1 cellular context compared by ENCODE assay signal in the genomic region with DNA sequence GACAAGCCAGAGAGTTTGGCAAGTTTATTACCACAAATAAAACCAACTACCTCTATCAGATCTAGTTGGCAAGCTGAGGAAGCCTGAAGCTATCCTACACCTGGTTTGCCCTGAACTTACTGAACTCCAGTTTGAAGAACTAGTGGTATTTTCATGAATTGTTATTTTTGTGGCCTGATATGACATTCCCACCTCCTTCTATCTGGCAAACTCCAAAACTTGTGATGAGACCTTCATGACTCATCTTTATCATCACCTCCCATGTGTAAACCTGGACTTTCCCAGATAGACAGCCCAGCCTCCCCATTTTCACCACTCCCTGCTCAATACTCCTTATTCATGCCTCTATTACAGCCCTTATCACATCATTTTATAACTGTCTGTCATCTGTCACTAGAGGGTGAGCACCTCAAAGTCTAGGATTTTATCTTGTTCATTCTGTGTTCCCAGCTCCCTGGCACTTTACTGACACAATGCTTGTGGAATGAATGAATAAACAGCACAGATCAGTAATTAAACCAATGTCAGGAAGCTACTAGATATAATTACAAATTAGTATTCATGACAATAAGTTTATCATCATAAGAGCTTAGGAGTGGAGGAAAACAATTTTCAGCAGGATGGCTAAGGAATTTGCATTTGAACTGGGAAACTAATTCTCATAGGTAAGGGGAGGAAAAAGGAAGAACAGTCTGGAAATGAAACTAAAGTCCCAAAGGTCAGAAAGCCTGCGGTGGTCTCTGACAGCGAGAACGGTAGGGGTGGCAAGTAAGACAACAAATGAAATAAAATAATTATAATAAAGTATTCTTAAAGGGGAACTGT.
TF ChIP-seq lines count a peak whose summit lies in the region.

No MANE protein-coding gene starts in this region.

TF ChIP-seq in H1, 55 proteins besides CTCF, POLR2A, EP300 and RAD21 (continued from another document):
- no peak for TF ChIP-seq CTBP2 (IDR thresholded peaks at IDR 0.05; ENCODE audit: borderline replicate concordance, insufficient read depth, insufficient read length, low read length)
- no peak for TF ChIP-seq EGR1 (IDR thresholded peaks at IDR 0.05; ENCODE audit: borderline replicate concordance, low read depth, low read length)
- no peak for TF ChIP-seq SRF (IDR thresholded peaks at IDR 0.05; ENCODE audit: low read depth, low read length)
- TF ChIP-seq NRF1 (IDR thresholded peaks at IDR 0.05; ENCODE audit: low read depth, low read length), result no peak
- no peak for TF ChIP-seq CREB1 (IDR thresholded peaks at IDR 0.05)
